In genomic region chr1:200676829-200677228, GRCh38 we compare ENCODE assay signal across 2 cellular contexts.
TF ChIP-seq lines count a peak whose summit lies in the region.

No MANE protein-coding gene starts in this region.

TF ChIP-seq in WTC11, 78 proteins besides CTCF, POLR2A, EP300 and RAD21:
- TF ChIP-seq E2F5 (CRISPR knock-in tag; IDR thresholded peaks at IDR 0.05) (no peak), KAT7 (CRISPR knock-in tag; IDR thresholded peaks at IDR 0.05; ENCODE audit: borderline replicate concordance) (no peak), ZNF425 (CRISPR knock-in tag; conservative IDR thresholded peaks at IDR 0.05) (no peak)
TF ChIP-seq in WTC11: peak in this region for 0.

TF ChIP-seq in HepG2, 621 proteins besides CTCF, POLR2A, EP300 and RAD21 (continued from another document):
- TF ChIP-seq ZBTB40 (IDR thresholded peaks at IDR 0.05), result no peak
- no peak for TF ChIP-seq ZBTB40 (CRISPR knock-in tag; IDR thresholded peaks at IDR 0.05)
- TF ChIP-seq NR2F6 (IDR thresholded peaks at IDR 0.05), result no peak
- TF ChIP-seq NR2F6 (CRISPR knock-in tag; IDR thresholded peaks at IDR 0.05), result no peak
- TF ChIP-seq RXRB (CRISPR knock-in tag; IDR thresholded peaks at IDR 0.05; ENCODE audit: borderline replicate concordance), result no peak
- TF ChIP-seq MAX (IDR thresholded peaks at IDR 0.05), result no peak
- no peak for TF ChIP-seq ZNF841 (CRISPR knock-in tag; IDR thresholded peaks at IDR 0.05; ENCODE audit: borderline replicate concordance)
- no peak for TF ChIP-seq ZNF776 (CRISPR knock-in tag; IDR thresholded peaks at IDR 0.05)
- no peak for TF ChIP-seq ZNF205 (CRISPR knock-in tag; IDR thresholded peaks at IDR 0.05)
- TF ChIP-seq FOXO1 (CRISPR knock-in tag; IDR thresholded peaks at IDR 0.05), result no peak
- TF ChIP-seq SRSF4 (IDR thresholded peaks at IDR 0.05; ENCODE audit: low read depth, low read length, poor library complexity, severe bottlenecking), result no peak
- no peak for TF ChIP-seq KIAA2018 (CRISPR knock-in tag; IDR thresholded peaks at IDR 0.05; ENCODE audit: borderline replicate concordance)
- TF ChIP-seq DZIP1 (CRISPR knock-in tag; IDR thresholded peaks at IDR 0.05), result no peak
- TF ChIP-seq ZNF629 (CRISPR knock-in tag; conservative IDR thresholded peaks at IDR 0.05), result no peak
- no peak for TF ChIP-seq LRRFIP1 (CRISPR knock-in tag; conservative IDR thresholded peaks at IDR 0.05)
- no peak for TF ChIP-seq NCOR1 (IDR thresholded peaks at IDR 0.05; ENCODE audit: borderline replicate concordance, low read length)
